18 cellular contexts compared by ENCODE assay signal in genomic region chr11:102196816-102197215, GRCh38.
DNase-seq lines count a peak whose midpoint lies in the region; ATAC-seq and TF ChIP-seq lines count a peak whose summit lies in the region.
"Had no signal": no experiment of that assay in that cellular context is flagged by ENCODE, and none has a peak within 500 bp of the region (broad histone marks: within the 10 kb centered on the region; RNA-seq: fewer than 3 reads in every experiment).

No MANE protein-coding gene starts in this region.

- H3K27me3 ChIP-seq in iPS-20b (ENCODE audit: insufficient read depth, low read length), result no peaks in the 10 kb centered on the region
- H3K27me3 ChIP-seq in subcutaneous abdominal adipose tissue (ENCODE audit: control insufficient read depth in 5 of 5, insufficient read depth in 4 of 5, low read length in 5 of 5), result no peaks in the 10 kb centered on the region
- H3K27me3 ChIP-seq in adrenal gland, result no peaks in the 10 kb centered on the region
- H3K27me3 ChIP-seq: heart right ventricle had no signal

- DNase-seq in HCEC 1CT (peak; percentile 43), WTC11 (ENCODE audit: low spot score) (no peak), kidney tubule cell (ENCODE audit: low spot score) (no peak), NCI-H128 (lab: John Stamatoyannopoulos, UW; ENCODE audit: unreplicated experiment) (no peak), adrenal gland (no peak)
- DNase-seq in T-helper 2 cell treated with Interferon-gamma antibody and Interleukin-4, amounts not matched to agents 5 μg/mL and 100 μg/mL, for 36 hours (ENCODE audit: low spot score), result no peak
- DNase-seq: activated naive CD8-positive, alpha-beta T cell treated with anti-CD3 and anti-CD28 coated beads, Interleukin-2, amount 10 ng/mL, durations not matched to agents 7 days and 5 days; heart right ventricle; islet precursor cell; mesendoderm; NCI-H146; NCI-H82; PC-3; retina had no signal

- CTCF ChIA-PET in WTC11 (lab: Charles Lee), result interaction anchor here (1.9 kb wide), 1 partner anchor 72 kb away, joined by 7 read pairs; no protein-coding TSS in a partner anchor

- H3K36me3 Mint-ChIP-seq in WTC11, result peaks cover 16% of the 10 kb centered on the region
- H3K36me3 Mint-ChIP-seq in T-helper 2 cell treated with Interferon-gamma antibody and Interleukin-4, amounts not matched to agents 5 μg/mL and 100 μg/mL, for 36 hours (ENCODE audit: low read depth), result no peaks in the 10 kb centered on the region
- H3K36me3 Mint-ChIP-seq: activated naive CD8-positive, alpha-beta T cell treated with anti-CD3 and anti-CD28 coated beads, Interleukin-2, amount 10 ng/mL, durations not matched to agents 7 days and 5 days had no signal

- no peak for TF ChIP-seq POLR2A in adrenal gland (IDR thresholded peaks at IDR 0.05)

- peak overlapping the region; percentile 36; the same call in 1 of the 2 replicates for H3K4me3 ChIP-seq in iPS-20b (ENCODE audit: low read length)
- H3K4me3 ChIP-seq in subcutaneous abdominal adipose tissue (ENCODE audit: low read depth in 1 of 5, low read length in 5 of 5), result no peak overlapping the region
- no peak overlapping the region for H3K4me3 ChIP-seq in adrenal gland
- H3K4me3 ChIP-seq: heart right ventricle had no signal

- no peaks in the 10 kb centered on the region for H3K27me3 Mint-ChIP-seq in WTC11 (ENCODE audit: low read depth)
- peaks cover 8% of the 10 kb centered on the region for H3K27me3 Mint-ChIP-seq in T-helper 2 cell treated with Interferon-gamma antibody and Interleukin-4, amounts not matched to agents 5 μg/mL and 100 μg/mL, for 36 hours (ENCODE audit: low read depth)

- peak overlapping the region; percentile 52 for H3K27ac ChIP-seq in iPS-20b (ENCODE audit: low read length)
- peak overlapping the region; percentile 85 for H3K27ac ChIP-seq in subcutaneous abdominal adipose tissue (ENCODE audit: low read depth, low read length)
- no peak overlapping the region for H3K27ac ChIP-seq in adrenal gland
- H3K27ac ChIP-seq: heart right ventricle had no signal

- H3K4me1 Mint-ChIP-seq in WTC11, result peaks cover 71% of the 10 kb centered on the region
- H3K4me1 Mint-ChIP-seq in T-helper 2 cell treated with Interferon-gamma antibody and Interleukin-4, amounts not matched to agents 5 μg/mL and 100 μg/mL, for 36 hours (ENCODE audit: low read depth), result no peaks in the 10 kb centered on the region
- H3K4me1 Mint-ChIP-seq: activated naive CD8-positive, alpha-beta T cell treated with anti-CD3 and anti-CD28 coated beads, Interleukin-2, amount 10 ng/mL, durations not matched to agents 7 days and 5 days had no signal

- H3K9me3 ChIP-seq in iPS-20b (ENCODE audit: insufficient read depth, low read depth, low read length) (no peaks in the 10 kb centered on the region), subcutaneous abdominal adipose tissue (ENCODE audit: control insufficient read depth in 5 of 5, low read length in 5 of 5) (no peaks in the 10 kb centered on the region), adrenal gland (replicated peaks in 1 of 3) (no peaks in the 10 kb centered on the region)
- H3K9me3 ChIP-seq: heart right ventricle had no signal

- peaks cover 11% of the 10 kb centered on the region for H3K9me3 Mint-ChIP-seq in WTC11
- no peaks in the 10 kb centered on the region for H3K9me3 Mint-ChIP-seq in T-helper 2 cell treated with Interferon-gamma antibody and Interleukin-4, amounts not matched to agents 5 μg/mL and 100 μg/mL, for 36 hours
- H3K9me3 Mint-ChIP-seq: activated naive CD8-positive, alpha-beta T cell treated with anti-CD3 and anti-CD28 coated beads, Interleukin-2, amount 10 ng/mL, durations not matched to agents 7 days and 5 days; activated T-helper 1 cell treated with anti-CD3 and anti-CD28 coated beads, Interleukin-12 subunit alpha, Interleukin-12 subunit beta, Interleukin-2, Interleukin-4 antibody, amounts not matched to agents 30 ng/mL and 10 ng/mL and 1 ng/mL, durations not matched to agents 14 hours and 24 hours and 36 hours; stimulated activated naive CD8-positive, alpha-beta T cell treated with anti-CD3 and anti-CD28 coated beads, Interleukin-15, Interleukin-2, amounts not matched to agents 100 ng/mL and 50 ng/mL, for 24 hours had no signal

- H3K4me1 ChIP-seq in iPS-20b (ENCODE audit: insufficient read depth, low read length), result peaks cover 47% of the 10 kb centered on the region
- H3K4me1 ChIP-seq in subcutaneous abdominal adipose tissue (ENCODE audit: control insufficient read depth in 5 of 5, insufficient read depth in 5 of 5, low read length in 5 of 5), result peaks cover 0 to 32% (median 0%) of the 10 kb centered on the region in 5 donors
- H3K4me1 ChIP-seq in adrenal gland (replicated peaks in 1 of 2), result no peaks in the 10 kb centered on the region

- peak overlapping the region; percentile 68 for H3K27ac Mint-ChIP-seq in WTC11
- no peak overlapping the region for H3K27ac Mint-ChIP-seq in T-helper 2 cell treated with Interferon-gamma antibody and Interleukin-4, amounts not matched to agents 5 μg/mL and 100 μg/mL, for 36 hours
- H3K27ac Mint-ChIP-seq: activated T-helper 1 cell treated with anti-CD3 and anti-CD28 coated beads, Interleukin-12 subunit alpha, Interleukin-12 subunit beta, Interleukin-2, Interleukin-4 antibody, amounts not matched to agents 30 ng/mL and 10 ng/mL and 1 ng/mL, durations not matched to agents 14 hours and 24 hours and 36 hours; stimulated activated naive CD8-positive, alpha-beta T cell treated with anti-CD3 and anti-CD28 coated beads, Interleukin-15, Interleukin-2, amounts not matched to agents 100 ng/mL and 50 ng/mL, for 24 hours had no signal

- H3K36me3 ChIP-seq in iPS-20b (ENCODE audit: insufficient read depth, low read depth, low read length) (no peaks in the 10 kb centered on the region), subcutaneous abdominal adipose tissue (ENCODE audit: control insufficient read depth in 5 of 5, insufficient read depth in 5 of 5, low read length in 5 of 5) (no peaks in the 10 kb centered on the region), adrenal gland (replicated peaks in 1 of 2) (no peaks in the 10 kb centered on the region)
- H3K36me3 ChIP-seq: heart right ventricle had no signal

- 71 to 75% (median 73%) methylated on average over 3 of the region's 3 CpGs for WGBS in adrenal gland, 4 donors

- TF ChIP-seq CTCF in WTC11 (IDR thresholded peaks at IDR 0.05), result no peak
- TF ChIP-seq CTCF in adrenal gland (IDR thresholded peaks at IDR 0.05), result no peak

- H3K4me3 Mint-ChIP-seq in WTC11, result peak overlapping the region; percentile 31
- no peak overlapping the region for H3K4me3 Mint-ChIP-seq in T-helper 2 cell treated with Interferon-gamma antibody and Interleukin-4, amounts not matched to agents 5 μg/mL and 100 μg/mL, for 36 hours
- H3K4me3 Mint-ChIP-seq: activated naive CD8-positive, alpha-beta T cell treated with anti-CD3 and anti-CD28 coated beads, Interleukin-2, amount 10 ng/mL, durations not matched to agents 7 days and 5 days; activated T-helper 1 cell treated with anti-CD3 and anti-CD28 coated beads, Interleukin-12 subunit alpha, Interleukin-12 subunit beta, Interleukin-2, Interleukin-4 antibody, amounts not matched to agents 30 ng/mL and 10 ng/mL and 1 ng/mL, durations not matched to agents 14 hours and 24 hours and 36 hours; stimulated activated naive CD8-positive, alpha-beta T cell treated with anti-CD3 and anti-CD28 coated beads, Interleukin-15, Interleukin-2, amounts not matched to agents 100 ng/mL and 50 ng/mL, for 24 hours had no signal

- H3K9ac ChIP-seq in iPS-20b (ENCODE audit: low read depth, low read length) (peak overlapping the region; percentile 56; the same call in 1 of the 2 replicates), subcutaneous abdominal adipose tissue (ENCODE audit: low read length in 5 of 5) (no peak overlapping the region)

- no peak for ATAC-seq in WTC11
- ATAC-seq: heart right ventricle, PC-3 had no signal

- POLR2A ChIA-PET in WTC11 (lab: Charles Lee), result no interaction called here

- intact Hi-C loops in adrenal gland (cut with DNase I), result no loop called here

TF ChIP-seq in WTC11, 78 proteins besides CTCF, POLR2A, EP300 and RAD21 (continues in another document):
- TF ChIP-seq NR1H2 (CRISPR knock-in tag; IDR thresholded peaks at IDR 0.05) (no peak), NFE2L1 (CRISPR knock-in tag; IDR thresholded peaks at IDR 0.05) (no peak), ZNF138 (CRISPR knock-in tag; conservative IDR thresholded peaks at IDR 0.05) (no peak), ERG (CRISPR knock-in tag; IDR thresholded peaks at IDR 0.05) (no peak)
- TF ChIP-seq, protein P1, sequence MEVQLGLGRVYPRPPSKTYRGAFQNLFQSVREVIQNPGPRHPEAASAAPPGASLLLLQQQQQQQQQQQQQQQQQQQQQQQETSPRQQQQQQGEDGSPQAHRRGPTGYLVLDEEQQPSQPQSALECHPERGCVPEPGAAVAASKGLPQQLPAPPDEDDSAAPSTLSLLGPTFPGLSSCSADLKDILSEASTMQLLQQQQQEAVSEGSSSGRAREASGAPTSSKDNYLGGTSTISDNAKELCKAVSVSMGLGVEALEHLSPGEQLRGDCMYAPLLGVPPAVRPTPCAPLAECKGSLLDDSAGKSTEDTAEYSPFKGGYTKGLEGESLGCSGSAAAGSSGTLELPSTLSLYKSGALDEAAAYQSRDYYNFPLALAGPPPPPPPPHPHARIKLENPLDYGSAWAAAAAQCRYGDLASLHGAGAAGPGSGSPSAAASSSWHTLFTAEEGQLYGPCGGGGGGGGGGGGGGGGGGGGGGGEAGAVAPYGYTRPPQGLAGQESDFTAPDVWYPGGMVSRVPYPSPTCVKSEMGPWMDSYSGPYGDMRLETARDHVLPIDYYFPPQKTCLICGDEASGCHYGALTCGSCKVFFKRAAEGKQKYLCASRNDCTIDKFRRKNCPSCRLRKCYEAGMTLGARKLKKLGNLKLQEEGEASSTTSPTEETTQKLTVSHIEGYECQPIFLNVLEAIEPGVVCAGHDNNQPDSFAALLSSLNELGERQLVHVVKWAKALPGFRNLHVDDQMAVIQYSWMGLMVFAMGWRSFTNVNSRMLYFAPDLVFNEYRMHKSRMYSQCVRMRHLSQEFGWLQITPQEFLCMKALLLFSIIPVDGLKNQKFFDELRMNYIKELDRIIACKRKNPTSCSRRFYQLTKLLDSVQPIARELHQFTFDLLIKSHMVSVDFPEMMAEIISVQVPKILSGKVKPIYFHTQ (CRISPR knock-in tag; IDR thresholded peaks at IDR 0.05), result no peak

Comparison
In these comparisons a context has a peak if more than half of its experiments do, and no peak if none do; other contexts are left out.
1. H3K27ac ChIP-seq: peak in iPS-20b (single experiment) and subcutaneous abdominal adipose tissue (single experiment); none in adrenal gland (0 of 5).